Comparison of ENCODE assay signal across 8 cellular contexts in genomic region chr4:49092608-49093135, GRCh38.
A peak's percentile ranks its signal among the peaks of the same experiment; 100 is the strongest.
DNase-seq lines count a peak whose midpoint lies in the region; ATAC-seq, FAIRE-seq and TF ChIP-seq lines count a peak whose summit lies in the region.
"Not testable (repeated sequence)": the region's sequence is repeated elsewhere in the genome, so short reads cannot be mapped to it uniquely, and the experiment has no call there.

No MANE protein-coding gene starts in this region.

- not testable (repeated sequence) for H3K79me2 ChIP-seq in HCT116 (ENCODE audit: insufficient read depth, low read length)

- RAD21 ChIA-PET in HCT116 (lab: Charles Lee; ENCODE audit: low non-redundant PET in 1 of 2, low total read pairs in 2 of 2, uncharacterized antibody in 2 of 2, unreplicated experiment in 2 of 2): not testable (repeated sequence)

- H3K36me3 ChIP-seq in HCT116 (ENCODE audit: control insufficient read depth in 1 of 2, insufficient read depth in 2 of 2, low read length in 2 of 2); HUES48 (ENCODE audit: control insufficient read depth, insufficient read depth, low read length); bronchial epithelial cell (ENCODE audit: control insufficient read depth, insufficient read depth, low read length): not testable (repeated sequence)

- not testable (repeated sequence) for H3K4me1 ChIP-seq in HCT116 (ENCODE audit: control insufficient read depth in 1 of 2, insufficient read depth in 2 of 2, low read length in 2 of 2); HUES48 (ENCODE audit: control insufficient read depth, insufficient read depth, low read length)

- H3K9me3 ChIP-seq in HCT116 (ENCODE audit: control insufficient read depth in 1 of 2, insufficient read depth in 1 of 2, low read depth in 1 of 2, low read length in 2 of 2): peaks cover 37 to 38% of the 10 kb centered on the region in 2 experiments; a peak in 3 of 4 replicates
- H3K9me3 ChIP-seq in HUES48 (ENCODE audit: control insufficient read depth, insufficient read depth, low read length): peaks cover 69% of the 10 kb centered on the region

- intact Hi-C loops in HCT116 (cut with micrococcal nuclease); sciatic nerve (cut with DNase I): not testable (repeated sequence)

- H4K20me1 ChIP-seq in HCT116 (ENCODE audit: insufficient read depth): not testable (repeated sequence)

- H3K4me3 ChIP-seq in HCT116 (replicated peaks in 1 of 2; ENCODE audit: low read depth in 1 of 2, low read length in 2 of 2); bronchial epithelial cell (ENCODE audit: low read depth, low read length): not testable (repeated sequence)
- H3K4me3 ChIP-seq in HUES48 (ENCODE audit: low read depth, low read length): peak overlapping the region; percentile 28

- CTCF ChIA-PET in HCT116 (lab: Charles Lee): not testable (repeated sequence)

- not testable (repeated sequence) for H3K27me3 ChIP-seq in HCT116 (ENCODE audit: insufficient read depth, low read length); HUES48 (ENCODE audit: control insufficient read depth, insufficient read depth, low read length); bronchial epithelial cell (ENCODE audit: control insufficient read depth, insufficient read depth, low read length)

- not testable (repeated sequence) for H2AFZ ChIP-seq in HCT116 (ENCODE audit: low read depth, low read length, poor library complexity, severe bottlenecking)

- not testable (repeated sequence) for TF ChIP-seq CTCF in HCT116 (IDR thresholded peaks at IDR 0.05 in 2 of 3, conservative IDR thresholded peaks at IDR 0.05 in 1 of 3; ENCODE audit: borderline replicate concordance in 1 of 3, insufficient read depth in 1 of 3, low read depth in 2 of 3, low read length in 2 of 3); bronchial epithelial cell (IDR thresholded peaks at IDR 0.05; ENCODE audit: insufficient read depth, low read length, severe bottlenecking)

- TF ChIP-seq POLR2A in HCT116 (IDR thresholded peaks at IDR 0.05; ENCODE audit: borderline replicate concordance, extremely low read depth, insufficient read depth, insufficient read length): not testable (repeated sequence)

- not testable (repeated sequence) for FAIRE-seq in bronchial epithelial cell (lab: Jason Lieb, UNC)

- not testable (repeated sequence) for H3K4me2 ChIP-seq in HCT116 (ENCODE audit: low read length)

- H3K27ac ChIP-seq in HCT116 (ENCODE audit: low read depth, low read length); HUES48 (ENCODE audit: low read depth, low read length): not testable (repeated sequence)

- not testable (repeated sequence) for BruUV-seq in HCT116 (replicated peaks; lab: Mats Ljungman, UMichigan)

- H3K9me2 ChIP-seq in HCT116 (ENCODE audit: insufficient read depth): not testable (repeated sequence)

- POLR2A ChIA-PET in HCT116 (lab: Charles Lee): not testable (repeated sequence)

- not testable (repeated sequence) for DNase-seq in HCT116 (ENCODE audit: low read depth, low spot score); sciatic nerve (ENCODE audit: low spot score)
- DNase-seq in bronchial epithelial cell (ENCODE audit: low read depth) (peak; percentile 47), iris pigment epithelial cell (ENCODE audit: low read depth) (peak; percentile 41)

- ATAC-seq in GM18502 (IDR thresholded peaks at IDR 0.05; ENCODE audit: poor library complexity, unreplicated experiment) (peak; percentile 63), GM19438 (IDR thresholded peaks at IDR 0.05; ENCODE audit: low read depth, unreplicated experiment) (peak; percentile 48), HCT116 (peak; percentile 66), HG03066 (IDR thresholded peaks at IDR 0.05; ENCODE audit: low read depth, unreplicated experiment) (peak; percentile 55), sciatic nerve (peak; percentile 91)

- H3K9ac ChIP-seq in HCT116 (ENCODE audit: low read length); HUES48 (ENCODE audit: low read depth, low read length): not testable (repeated sequence)

- not testable (repeated sequence) for TF ChIP-seq RAD21 in HCT116 (IDR thresholded peaks at IDR 0.05; ENCODE audit: low read depth)
